ENCODE assay signal across 8 cellular contexts in the genomic region with DNA sequence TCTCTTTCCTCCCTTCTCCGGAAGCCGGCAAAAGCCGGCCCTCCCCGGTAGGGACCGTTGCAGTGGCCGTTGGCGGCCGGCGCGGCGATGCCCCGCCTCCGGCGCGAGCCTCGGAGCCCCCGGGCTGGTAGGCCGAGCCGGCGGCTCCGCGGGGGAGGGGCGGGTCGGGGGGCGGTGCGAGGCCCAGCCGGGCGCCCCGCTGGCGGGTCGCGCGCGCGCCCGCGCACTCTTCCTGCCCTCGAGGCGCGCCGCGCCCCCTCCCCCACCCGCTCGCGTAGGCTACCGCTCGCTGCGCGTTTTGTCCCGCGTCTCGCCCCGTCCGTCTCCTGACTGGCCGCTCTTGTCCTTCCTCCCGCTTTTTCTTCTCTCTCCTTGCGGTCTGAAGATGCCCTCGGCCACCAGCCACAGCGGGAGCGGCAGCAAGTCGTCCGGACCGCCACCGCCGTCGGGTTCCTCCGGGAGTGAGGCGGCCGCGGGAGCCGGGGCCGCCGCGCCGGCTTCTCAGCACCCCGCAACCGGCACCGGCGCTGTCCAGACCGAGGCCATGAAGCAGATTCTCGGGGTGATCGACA. TPM values are rescaled to one million over a fixed set of nuclear protein-coding genes. Genes with fewer than 3 reads are reported as not detected.
DNase-seq lines count a peak whose midpoint lies in the region; ATAC-seq, FAIRE-seq and TF ChIP-seq lines count a peak whose summit lies in the region.

No MANE protein-coding gene starts in this region.

- peak overlapping the region; percentile 71 for H3K4me3 ChIP-seq in A673 (ENCODE audit: low read depth, low read length, poor library complexity, severe bottlenecking)
- peak overlapping the region; percentile 89 to 97 (median 95) for H3K4me3 ChIP-seq in keratinocyte (ENCODE audit: control insufficient read depth in 2 of 3, extremely low read depth in 1 of 3, insufficient read depth in 2 of 3, low read depth in 1 of 3, low read length in 3 of 3)

- peaks cover 50% of the 10 kb centered on the region for H3K79me2 ChIP-seq in keratinocyte (ENCODE audit: control insufficient read depth, insufficient read depth, low read length)

- POLR2A ChIA-PET in A673 (lab: Charles Lee; ENCODE audit: low non-redundant PET): interaction anchor here (0.9 kb wide), 1 partner anchor 230 kb away, joined by 10 read pairs; no protein-coding TSS in a partner anchor

- dilution Hi-C loops in keratinocyte (cut with MboI; ENCODE audit: extremely low pct_ligation_motif_present, low sequenced_read_pairs): no loop called here

- H3K27me3 ChIP-seq in A673 (replicated peaks; ENCODE audit: insufficient read depth, low read depth, low read length, poor library complexity) (no peaks in the 10 kb centered on the region), keratinocyte (ENCODE audit: control insufficient read depth, extremely low read depth, insufficient read depth, low read length) (no peaks in the 10 kb centered on the region)

- peak overlapping the region; percentile 80 for H3K4me2 ChIP-seq in keratinocyte (ENCODE audit: control insufficient read depth, extremely low read depth, insufficient read depth, low read depth, low read length)

- intact Hi-C loops in A673 (cut with micrococcal nuclease; ENCODE audit: unreplicated experiment): no loop called here

- no peak for TF ChIP-seq CTCF in A673 (conservative IDR thresholded peaks at IDR 0.05; ENCODE audit: low read depth, low read length)
- TF ChIP-seq CTCF in keratinocyte (optimal IDR thresholded peaks at IDR 0.05 in 1 of 3, IDR thresholded peaks at IDR 0.05 in 1 of 3, conservative IDR thresholded peaks at IDR 0.05 in 1 of 3; ENCODE audit: extremely low read depth in 1 of 3, insufficient read depth in 2 of 3, low read length in 3 of 3): no peak

- peaks cover 4% of the 10 kb centered on the region for H4K20me1 ChIP-seq in keratinocyte (ENCODE audit: control insufficient read depth, extremely low read depth, insufficient read depth, low read length)

- peaks cover 61% of the 10 kb centered on the region for H3K4me1 ChIP-seq in A673 (ENCODE audit: insufficient read depth, low read length, poor library complexity, severe bottlenecking)
- peaks cover 26% of the 10 kb centered on the region for H3K4me1 ChIP-seq in keratinocyte (ENCODE audit: control insufficient read depth, extremely low read depth, insufficient read depth, low read length)

- DNase-seq in A673 (ENCODE audit: low spot score) (peak; percentile 99), NCI-H2196 treated with DMSO at 0.1 percent for 48 hours (lab: John Stamatoyannopoulos, UW; ENCODE audit: unreplicated experiment) (peak; percentile 61), keratinocyte (ENCODE audit: low read depth, low spot score) (no peak)
- DNase-seq in activated CD4-positive, CD25-positive, alpha-beta regulatory T cell treated with anti-CD3 and anti-CD28 coated beads, Interleukin-2, amount 50 U/mL, for 16 hours (ENCODE audit: low read depth, low spot score): peak; percentile 74
- DNase-seq in central memory CD4-positive, alpha-beta T cell: peak; percentile 80
- peak; percentile 78 to 91 (median 85) for DNase-seq in stimulated activated CD4-positive, alpha-beta T cell treated with anti-CD3 and anti-CD28 coated beads, Interleukin-12 subunit alpha, Interleukin-12 subunit beta, amount 100 ng/mL, for 48 hours (ENCODE audit: low read depth in 2 of 3, low spot score in 1 of 3)

- ATAC-seq in GM18861 (IDR thresholded peaks at IDR 0.05; ENCODE audit: unreplicated experiment) (peak; percentile 39), HG03095 (IDR thresholded peaks at IDR 0.05; ENCODE audit: unreplicated experiment) (peak; percentile 54)

- no peak overlapping the region for H2AFZ ChIP-seq in keratinocyte (ENCODE audit: control insufficient read depth, low read length)

- FAIRE-seq in keratinocyte (lab: Jason Lieb, UNC): no peak

- no peaks in the 10 kb centered on the region for H3K9me3 ChIP-seq in A673 (ENCODE audit: low read depth, low read length, poor library complexity, severe bottlenecking)
- H3K9me3 ChIP-seq in keratinocyte (ENCODE audit: control insufficient read depth, low read depth, low read length): no peaks in the 10 kb centered on the region

- BruUV-seq in A673 (replicated peaks; lab: Mats Ljungman, UMichigan): no TSS peak

- H3K27ac ChIP-seq in A673 (ENCODE audit: low read depth, low read length, poor library complexity, severe bottlenecking) (peak overlapping the region; percentile 99), keratinocyte (ENCODE audit: control insufficient read depth, insufficient read depth, low read length) (peak overlapping the region; percentile 97)

- H3K9ac ChIP-seq in keratinocyte (ENCODE audit: control insufficient read depth, extremely low read depth, insufficient read depth, low read length): peak overlapping the region; percentile 98

- H3K36me3 ChIP-seq in A673 (ENCODE audit: insufficient read depth, low read length, poor library complexity, severe bottlenecking) (peaks cover 49% of the 10 kb centered on the region), keratinocyte (ENCODE audit: control insufficient read depth in 2 of 2, extremely low read depth in 1 of 2, insufficient read depth in 2 of 2, low read length in 2 of 2) (peaks cover 0 to 2% of the 10 kb centered on the region in 2 experiments)

- CTCF ChIA-PET in A673 (lab: Charles Lee): no interaction called here

- H3K9me1 ChIP-seq in keratinocyte (ENCODE audit: control insufficient read depth, extremely low read depth, insufficient read depth, low read length): no peaks in the 10 kb centered on the region

RNA-seq across cellular contexts. Expression of a gene that starts 0.6 kb away (rescaled TPM):
- 1,416 and 1,470 TPM in 2 replicates for total RNA-seq in A673 (2021)
- 169 to 207 TPM (median 205 TPM) in 3 replicates for polyA plus RNA-seq in keratinocyte
- polyA plus RNA-seq in keratinocyte (2011; ENCODE audit: low read depth): 163 TPM
- polyA plus RNA-seq in keratinocyte (2011; cell fraction: cytosol; rRNA removed): 133 and 239 TPM in 2 replicates
- 142 and 155 TPM in 2 replicates for polyA plus RNA-seq in keratinocyte (2011; cell fraction: nucleus; rRNA removed)
- polyA plus RNA-seq in keratinocyte (2012; ENCODE audit: low replicate concordance): 72.3 and 145 TPM in 2 replicates
- polyA minus RNA-seq in keratinocyte: 307 to 454 TPM (median 367 TPM) in 3 replicates
- 168 TPM for polyA minus RNA-seq in keratinocyte (2011; cell fraction: cytosol; rRNA and poly(A)+ RNA removed)
- polyA minus RNA-seq in keratinocyte (2011; cell fraction: nucleus; rRNA and poly(A)+ RNA removed): 127 and 176 TPM in 2 replicates

RNA-seq across cellular contexts. Expression of a gene that starts 53.3 kb away (rescaled TPM):
- total RNA-seq in A673 (2021): 180 and 192 TPM in 2 replicates
- polyA plus RNA-seq in keratinocyte: 36.1 to 44.0 TPM (median 42.1 TPM) in 3 replicates
- 199 TPM for polyA plus RNA-seq in keratinocyte (2011; ENCODE audit: low read depth)
- polyA plus RNA-seq in keratinocyte (2011; cell fraction: cytosol; rRNA removed): 23.8 and 24.8 TPM in 2 replicates
- polyA plus RNA-seq in keratinocyte (2011; cell fraction: nucleus; rRNA removed): 65.1 and 72.8 TPM in 2 replicates
- polyA plus RNA-seq in keratinocyte (2012; ENCODE audit: low replicate concordance): 24.5 and 39.6 TPM in 2 replicates
- polyA minus RNA-seq in keratinocyte: 66.2 to 70.0 TPM (median 68.5 TPM) in 3 replicates
- 34.9 TPM for polyA minus RNA-seq in keratinocyte (2011; cell fraction: cytosol; rRNA and poly(A)+ RNA removed)
- 47.1 and 73.1 TPM in 2 replicates for polyA minus RNA-seq in keratinocyte (2011; cell fraction: nucleus; rRNA and poly(A)+ RNA removed)
